ENCODE assay signal across 10 cellular contexts in the genomic region with DNA sequence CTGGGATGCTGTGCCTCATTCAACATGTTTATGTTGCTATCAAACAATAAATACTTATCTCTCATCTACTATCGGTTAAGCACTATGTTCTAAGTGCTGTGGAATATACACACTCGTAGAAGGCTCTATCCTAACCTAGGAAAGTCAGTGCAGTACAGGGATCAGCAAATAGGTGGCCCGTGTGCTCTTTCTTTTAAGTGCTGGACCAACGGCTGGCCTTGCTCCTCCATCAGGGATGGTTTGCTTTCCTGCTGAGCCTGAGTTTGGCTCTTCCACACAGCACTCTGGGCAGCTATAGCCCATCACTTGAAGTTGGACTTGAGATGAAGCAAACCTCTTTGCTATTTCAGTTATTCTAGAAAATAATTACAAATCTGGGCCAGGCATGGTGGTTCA.
DNase-seq lines count a peak whose midpoint lies in the region; ATAC-seq and TF ChIP-seq lines count a peak whose summit lies in the region.
"Had no signal": no experiment of that assay in that cellular context is flagged by ENCODE, and none has a peak within 500 bp of the region (broad histone marks: within the 10 kb centered on the region; RNA-seq: fewer than 3 reads in every experiment).

No MANE protein-coding gene starts in this region.

- H2AFZ ChIP-seq in neural cell (ENCODE audit: low read depth, low read length) = no peak overlapping the region

- no peaks in the 10 kb centered on the region for H3K36me3 ChIP-seq in neural cell (ENCODE audit: insufficient read depth, low read length)

- peak; percentile 21 for TF ChIP-seq CTCF in GM12864 (IDR thresholded peaks at IDR 0.05; ENCODE audit: low read depth, low read length, missing control alignments)
- TF ChIP-seq CTCF in epithelial cell of proximal tubule (conservative IDR thresholded peaks at IDR 0.05; ENCODE audit: low read depth, low read length) = peak; percentile 39
- TF ChIP-seq CTCF in neural cell (IDR thresholded peaks at IDR 0.05; ENCODE audit: poor library complexity, severe bottlenecking) = peak; percentile 32
- TF ChIP-seq CTCF in lower leg skin (IDR thresholded peaks at IDR 0.05) = no peak

- intact Hi-C loops in lower leg skin (cut with DNase I; ENCODE audit: low total_unique reads) = no loop called here

- DNase-seq in GM12864 (ENCODE audit: low read depth) (no peak), epithelial cell of proximal tubule (ENCODE audit: low read depth) (no peak), lower leg skin (ENCODE audit: low spot score in 2 of 2) (no peak)
- DNase-seq: central memory CD4-positive, alpha-beta T cell; NCI-H2081 treated with DMSO at 0.1 percent for 48 hours had no signal

- H3K27me3 ChIP-seq in neural cell (ENCODE audit: insufficient read depth, low read depth, low read length) = no peaks in the 10 kb centered on the region

- H3K9ac ChIP-seq in neural cell (ENCODE audit: low read length) = no peak overlapping the region

- no peak for ATAC-seq in HG03045 (IDR thresholded peaks at IDR 0.05; ENCODE audit: unreplicated experiment)
- ATAC-seq in HG02588 (IDR thresholded peaks at IDR 0.05; ENCODE audit: unreplicated experiment) = no peak
- no peak for ATAC-seq in GM21390 (IDR thresholded peaks at IDR 0.05; ENCODE audit: unreplicated experiment)

- no peaks in the 10 kb centered on the region for H3K9me3 ChIP-seq in neural cell (ENCODE audit: low read length)

- TF ChIP-seq RAD21 in Ishikawa (IDR thresholded peaks at IDR 0.05; ENCODE audit: low read depth) (peak; percentile 45), neural cell (conservative IDR thresholded peaks at IDR 0.05) (peak; percentile 38)

- H3K27ac ChIP-seq in neural cell (ENCODE audit: low read length) = no peak overlapping the region

- H3K79me2 ChIP-seq in neural cell (replicated peaks; ENCODE audit: insufficient read depth, low read length) = no peaks in the 10 kb centered on the region

- H3K4me2 ChIP-seq in neural cell (ENCODE audit: low read length) = no peak overlapping the region

- H3K9me2 ChIP-seq in neural cell (ENCODE audit: insufficient read depth, low read length) = no peaks in the 10 kb centered on the region

- H3K4me3 ChIP-seq in GM12864 (ENCODE audit: low read depth, low read length) = no peak overlapping the region
- no peak overlapping the region for H3K4me3 ChIP-seq in epithelial cell of proximal tubule (ENCODE audit: low read depth, low read length)
- no peak overlapping the region for H3K4me3 ChIP-seq in neural cell (ENCODE audit: low read length)
- no peak overlapping the region for H3K4me3 ChIP-seq in lower leg skin (ENCODE audit: low read depth, poor library complexity, severe bottlenecking)

- H4K20me1 ChIP-seq in neural cell (ENCODE audit: insufficient read depth) = no peaks in the 10 kb centered on the region

- 49 to 62% methylated on average over 4 of the region's 4 CpGs for WGBS in lower leg skin, 2 donors

- TF ChIP-seq POLR2A in lower leg skin (IDR thresholded peaks at IDR 0.05) = no peak

- H3F3A ChIP-seq in neural cell (ENCODE audit: insufficient read depth, low read length, poor library complexity, severe bottlenecking) = no peaks in the 10 kb centered on the region

- TF ChIP-seq EP300 in Ishikawa (IDR thresholded peaks at IDR 0.05; ENCODE audit: borderline replicate concordance) (no peak), neural cell (conservative IDR thresholded peaks at IDR 0.05; ENCODE audit: poor library complexity, severe bottlenecking) (no peak)

TF ChIP-seq in Ishikawa, 13 proteins besides CTCF, POLR2A, EP300 and RAD21:
- TF ChIP-seq CEBPB (IDR thresholded peaks at IDR 0.05) (no peak), TCF12 (IDR thresholded peaks at IDR 0.05; ENCODE audit: low read depth) (no peak)

TF ChIP-seq in neural cell, 6 proteins besides CTCF, POLR2A, EP300 and RAD21:
- TF ChIP-seq MXI1 (conservative IDR thresholded peaks at IDR 0.05; ENCODE audit: poor library complexity, severe bottlenecking) = no peak
- TF ChIP-seq, protein P1, sequence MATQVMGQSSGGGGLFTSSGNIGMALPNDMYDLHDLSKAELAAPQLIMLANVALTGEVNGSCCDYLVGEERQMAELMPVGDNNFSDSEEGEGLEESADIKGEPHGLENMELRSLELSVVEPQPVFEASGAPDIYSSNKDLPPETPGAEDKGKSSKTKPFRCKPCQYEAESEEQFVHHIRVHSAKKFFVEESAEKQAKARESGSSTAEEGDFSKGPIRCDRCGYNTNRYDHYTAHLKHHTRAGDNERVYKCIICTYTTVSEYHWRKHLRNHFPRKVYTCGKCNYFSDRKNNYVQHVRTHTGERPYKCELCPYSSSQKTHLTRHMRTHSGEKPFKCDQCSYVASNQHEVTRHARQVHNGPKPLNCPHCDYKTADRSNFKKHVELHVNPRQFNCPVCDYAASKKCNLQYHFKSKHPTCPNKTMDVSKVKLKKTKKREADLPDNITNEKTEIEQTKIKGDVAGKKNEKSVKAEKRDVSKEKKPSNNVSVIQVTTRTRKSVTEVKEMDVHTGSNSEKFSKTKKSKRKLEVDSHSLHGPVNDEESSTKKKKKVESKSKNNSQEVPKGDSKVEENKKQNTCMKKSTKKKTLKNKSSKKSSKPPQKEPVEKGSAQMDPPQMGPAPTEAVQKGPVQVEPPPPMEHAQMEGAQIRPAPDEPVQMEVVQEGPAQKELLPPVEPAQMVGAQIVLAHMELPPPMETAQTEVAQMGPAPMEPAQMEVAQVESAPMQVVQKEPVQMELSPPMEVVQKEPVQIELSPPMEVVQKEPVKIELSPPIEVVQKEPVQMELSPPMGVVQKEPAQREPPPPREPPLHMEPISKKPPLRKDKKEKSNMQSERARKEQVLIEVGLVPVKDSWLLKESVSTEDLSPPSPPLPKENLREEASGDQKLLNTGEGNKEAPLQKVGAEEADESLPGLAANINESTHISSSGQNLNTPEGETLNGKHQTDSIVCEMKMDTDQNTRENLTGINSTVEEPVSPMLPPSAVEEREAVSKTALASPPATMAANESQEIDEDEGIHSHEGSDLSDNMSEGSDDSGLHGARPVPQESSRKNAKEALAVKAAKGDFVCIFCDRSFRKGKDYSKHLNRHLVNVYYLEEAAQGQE (IDR thresholded peaks at IDR 0.05; ENCODE audit: borderline replicate concordance) = no peak
- peak; percentile 25 for TF ChIP-seq SMC3 (conservative IDR thresholded peaks at IDR 0.05; ENCODE audit: poor library complexity)
- no peak for TF ChIP-seq EZH2 (IDR thresholded peaks at IDR 0.05; ENCODE audit: borderline replicate concordance, insufficient read depth, low read length, poor library complexity, severe bottlenecking)

Comparison
In these comparisons a context has a peak if more than half of its experiments do, and no peak if none do; other contexts are left out.
1. CTCF ChIP-seq: peak in GM12864 (single experiment), epithelial cell of proximal tubule (single experiment) and neural cell (single experiment); none in lower leg skin (0 of 3).